Comparison of ENCODE assay signal across 11 cellular contexts in the genomic region with DNA sequence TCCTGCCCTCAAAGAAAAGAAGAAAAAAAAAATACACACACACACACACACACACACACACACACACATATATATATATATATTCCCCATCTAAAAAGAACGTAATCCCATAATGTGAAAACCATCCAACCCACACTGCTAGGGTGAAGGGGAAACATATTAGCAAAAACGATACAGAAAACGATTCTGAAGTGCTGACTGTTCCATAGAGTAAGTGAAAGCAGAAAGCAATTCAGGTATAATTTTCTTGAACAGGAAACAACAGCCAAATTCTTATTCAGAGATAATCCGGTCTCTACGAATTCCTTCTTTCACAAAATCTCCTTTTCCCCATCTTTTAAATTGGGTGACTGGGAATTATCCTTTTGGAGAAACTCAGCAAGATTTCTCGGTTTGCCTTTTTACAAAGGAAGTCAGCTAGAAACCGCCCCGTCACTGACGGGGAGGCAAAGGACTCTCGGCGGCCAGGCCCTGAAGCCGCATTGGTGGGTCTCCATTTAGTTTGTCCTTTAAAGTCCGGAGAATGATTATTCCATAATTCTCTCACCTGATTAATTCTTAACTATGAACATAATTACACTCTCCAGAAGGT.
A peak's percentile ranks its signal among the peaks of the same experiment; 100 is the strongest.
DNase-seq lines count a peak whose midpoint lies in the region; ATAC-seq and TF ChIP-seq lines count a peak whose summit lies in the region.
"Had no signal": no experiment of that assay in that cellular context is flagged by ENCODE, and none has a peak within 500 bp of the region (broad histone marks: within the 10 kb centered on the region; RNA-seq: fewer than 3 reads in every experiment).

No MANE protein-coding gene starts in this region.

- H3K4me3 ChIP-seq in GM23338 (peak overlapping the region; percentile 77), iPS-11a (ENCODE audit: low read depth, low read length) (peak overlapping the region; percentile 31), rectal smooth muscle tissue (ENCODE audit: low read length) (peak overlapping the region; percentile 54)
- H3K4me3 ChIP-seq: BLaER1 treated with 17β-estradiol and CSF1 and Interleukin-3, amounts not matched to agents 10 nM and 100 nM had no signal

- no peaks in the 10 kb centered on the region for H3K9me3 Mint-ChIP-seq in GM23338
- H3K9me3 Mint-ChIP-seq in brain: peaks cover 3 to 7% (median 4%) of the 10 kb centered on the region in 5 experiments
- H3K9me3 Mint-ChIP-seq: dendritic cell treated with granulocyte-macrophage colony-stimulating factor and Interleukin-4, amounts not matched to agents 40 ng/mL and 50 ng/mL, for 4 days had no signal

- POLR2A ChIA-PET in GM10248 (lab: Yijun Ruan, JAX): no interaction called here

- peaks cover 60% of the 10 kb centered on the region for H3K27me3 ChIP-seq in GM23338 (ENCODE audit: insufficient read depth)
- no peaks in the 10 kb centered on the region for H3K27me3 ChIP-seq in rectal smooth muscle tissue (ENCODE audit: control insufficient read depth, insufficient read depth, low read length)

- H3K27me3 Mint-ChIP-seq in GM23338 (ENCODE audit: insufficient read depth, low read depth, poor library complexity) (peaks cover 12% of the 10 kb centered on the region), brain (peaks cover 27% of the 10 kb centered on the region)

- H3K27ac Mint-ChIP-seq in GM23338: no peak overlapping the region
- peak overlapping the region in 4 of 5 experiments; percentile 20 to 96 (median 86) for H3K27ac Mint-ChIP-seq in brain
- H3K27ac Mint-ChIP-seq: activated CD8-positive, alpha-beta memory T cell treated with anti-CD3 and anti-CD28 coated beads, Interleukin-2, amount 10 ng/mL, durations not matched to agents 7 days and 5 days; dendritic cell treated with granulocyte-macrophage colony-stimulating factor and Interleukin-4, amounts not matched to agents 40 ng/mL and 50 ng/mL, for 4 days had no signal

- H3K4me2 ChIP-seq in GM23338: peak overlapping the region; percentile 81
- H3K4me2 ChIP-seq: BLaER1 treated with 17β-estradiol and CSF1 and Interleukin-3, amounts not matched to agents 10 nM and 100 nM had no signal

- H3K36me3 Mint-ChIP-seq in GM23338 (ENCODE audit: low read depth): no peaks in the 10 kb centered on the region
- no peaks in the 10 kb centered on the region for H3K36me3 Mint-ChIP-seq in brain
- H3K36me3 Mint-ChIP-seq: activated CD8-positive, alpha-beta memory T cell treated with anti-CD3 and anti-CD28 coated beads, Interleukin-2, amount 10 ng/mL, durations not matched to agents 7 days and 5 days had no signal

- no peak overlapping the region for H3K27ac ChIP-seq in GM23338 (ENCODE audit: low read depth)
- peak overlapping the region; percentile 47 for H3K27ac ChIP-seq in rectal smooth muscle tissue (ENCODE audit: low read depth, low read length)
- H3K27ac ChIP-seq: BLaER1 treated with 17β-estradiol and CSF1 and Interleukin-3, amounts not matched to agents 10 nM and 100 nM had no signal

- peaks cover 11% of the 10 kb centered on the region for H3K4me1 Mint-ChIP-seq in GM23338
- H3K4me1 Mint-ChIP-seq in brain: peaks cover 30% of the 10 kb centered on the region
- H3K4me1 Mint-ChIP-seq: activated CD8-positive, alpha-beta memory T cell treated with anti-CD3 and anti-CD28 coated beads, Interleukin-2, amount 10 ng/mL, durations not matched to agents 7 days and 5 days had no signal

- no peaks in the 10 kb centered on the region for H3F3A ChIP-seq in GM23338 (replicated peaks; ENCODE audit: low read depth)

- TF ChIP-seq CTCF in GM23338 (conservative IDR thresholded peaks at IDR 0.05; ENCODE audit: low read depth in 2 of 2): no peak
- TF ChIP-seq CTCF in brain (conservative IDR thresholded peaks at IDR 0.05): no peak
- TF ChIP-seq CTCF in GM10248 (IDR thresholded peaks at IDR 0.05; ENCODE audit: control extremely low read depth, extremely low read depth, low read depth, missing control alignments): no peak

- H3K9me2 ChIP-seq in GM23338 (ENCODE audit: insufficient read depth): no peaks in the 10 kb centered on the region

- H3K4me3 Mint-ChIP-seq in GM23338 (peak overlapping the region; percentile 78), brain (peak overlapping the region; percentile 73 to 90 (median 86))
- H3K4me3 Mint-ChIP-seq: activated CD8-positive, alpha-beta memory T cell treated with anti-CD3 and anti-CD28 coated beads, Interleukin-2, amount 10 ng/mL, durations not matched to agents 7 days and 5 days; dendritic cell treated with granulocyte-macrophage colony-stimulating factor and Interleukin-4, amounts not matched to agents 40 ng/mL and 50 ng/mL, for 4 days had no signal

- CTCF ChIA-PET in GM10248 (lab: Yijun Ruan, JAX): interaction anchor here (1.2 kb wide), 1 partner anchor 12 kb away, joined by 3 read pairs; no protein-coding TSS in a partner anchor

- H3K36me3 ChIP-seq in GM23338 (ENCODE audit: insufficient read depth): no peaks in the 10 kb centered on the region
- H3K36me3 ChIP-seq in rectal smooth muscle tissue (ENCODE audit: control insufficient read depth, insufficient read depth, low read length): no peaks in the 10 kb centered on the region
- H3K36me3 ChIP-seq: BLaER1 treated with 17β-estradiol and CSF1 and Interleukin-3, amounts not matched to agents 10 nM and 100 nM had no signal

- ATAC-seq in GM23338: peak; percentile 73
- ATAC-seq in HG02642 (IDR thresholded peaks at IDR 0.05; ENCODE audit: poor library complexity, unreplicated experiment): no peak
- ATAC-seq: activated CD8-positive, alpha-beta memory T cell treated with anti-CD3 and anti-CD28 coated beads, Interleukin-2, amount 10 ng/mL, durations not matched to agents 7 days and 5 days had no signal

- H2AFZ ChIP-seq in GM23338: peak overlapping the region; percentile 96

- H3K9ac ChIP-seq in rectal smooth muscle tissue (ENCODE audit: low read length): no peak overlapping the region
- H3K9ac ChIP-seq: BLaER1 treated with 17β-estradiol and CSF1 and Interleukin-3, amounts not matched to agents 10 nM and 100 nM had no signal

- H3K79me2 ChIP-seq in GM23338 (replicated peaks; ENCODE audit: insufficient read depth): no peaks in the 10 kb centered on the region

- 0 out of 2 replicates have a peak, but pooled peaks cover 7% of the 10 kb centered on the region for H3K4me1 ChIP-seq in GM23338 (ENCODE audit: insufficient read depth)
- H3K4me1 ChIP-seq in rectal smooth muscle tissue (ENCODE audit: control insufficient read depth, insufficient read depth, low read length): no peaks in the 10 kb centered on the region

- DNase-seq in GM23338 (ENCODE audit: low spot score) (peak; percentile 49), GM10248 (ENCODE audit: extremely low spot score) (no peak), 8988T (no peak), NCI-H82 (lab: John Stamatoyannopoulos, UW) (no peak)
- DNase-seq: activated CD8-positive, alpha-beta memory T cell treated with anti-CD3 and anti-CD28 coated beads, Interleukin-2, amount 10 ng/mL, durations not matched to agents 7 days and 5 days had no signal

- no peaks in the 10 kb centered on the region for H4K20me1 ChIP-seq in GM23338 (replicated peaks; ENCODE audit: insufficient read depth)

TF ChIP-seq in GM23338, 12 proteins besides CTCF, POLR2A, EP300 and RAD21 (continues in another document):
- TF ChIP-seq CREB1 (CRISPR knock-in tag; IDR thresholded peaks at IDR 0.05; ENCODE audit: low read depth) (no peak), EZH2phosphoT487 (IDR thresholded peaks at IDR 0.05; ENCODE audit: unreplicated experiment) (no peak), NANOG (IDR thresholded peaks at IDR 0.05; ENCODE audit: borderline replicate concordance) (no peak), JUNB (IDR thresholded peaks at IDR 0.05; ENCODE audit: unreplicated experiment) (no peak), POLR2AphosphoS5 (IDR thresholded peaks at IDR 0.05; ENCODE audit: low read depth) (no peak), ZNF114 (CRISPR knock-in tag; IDR thresholded peaks at IDR 0.05) (no peak)
- TF ChIP-seq, protein P1, sequence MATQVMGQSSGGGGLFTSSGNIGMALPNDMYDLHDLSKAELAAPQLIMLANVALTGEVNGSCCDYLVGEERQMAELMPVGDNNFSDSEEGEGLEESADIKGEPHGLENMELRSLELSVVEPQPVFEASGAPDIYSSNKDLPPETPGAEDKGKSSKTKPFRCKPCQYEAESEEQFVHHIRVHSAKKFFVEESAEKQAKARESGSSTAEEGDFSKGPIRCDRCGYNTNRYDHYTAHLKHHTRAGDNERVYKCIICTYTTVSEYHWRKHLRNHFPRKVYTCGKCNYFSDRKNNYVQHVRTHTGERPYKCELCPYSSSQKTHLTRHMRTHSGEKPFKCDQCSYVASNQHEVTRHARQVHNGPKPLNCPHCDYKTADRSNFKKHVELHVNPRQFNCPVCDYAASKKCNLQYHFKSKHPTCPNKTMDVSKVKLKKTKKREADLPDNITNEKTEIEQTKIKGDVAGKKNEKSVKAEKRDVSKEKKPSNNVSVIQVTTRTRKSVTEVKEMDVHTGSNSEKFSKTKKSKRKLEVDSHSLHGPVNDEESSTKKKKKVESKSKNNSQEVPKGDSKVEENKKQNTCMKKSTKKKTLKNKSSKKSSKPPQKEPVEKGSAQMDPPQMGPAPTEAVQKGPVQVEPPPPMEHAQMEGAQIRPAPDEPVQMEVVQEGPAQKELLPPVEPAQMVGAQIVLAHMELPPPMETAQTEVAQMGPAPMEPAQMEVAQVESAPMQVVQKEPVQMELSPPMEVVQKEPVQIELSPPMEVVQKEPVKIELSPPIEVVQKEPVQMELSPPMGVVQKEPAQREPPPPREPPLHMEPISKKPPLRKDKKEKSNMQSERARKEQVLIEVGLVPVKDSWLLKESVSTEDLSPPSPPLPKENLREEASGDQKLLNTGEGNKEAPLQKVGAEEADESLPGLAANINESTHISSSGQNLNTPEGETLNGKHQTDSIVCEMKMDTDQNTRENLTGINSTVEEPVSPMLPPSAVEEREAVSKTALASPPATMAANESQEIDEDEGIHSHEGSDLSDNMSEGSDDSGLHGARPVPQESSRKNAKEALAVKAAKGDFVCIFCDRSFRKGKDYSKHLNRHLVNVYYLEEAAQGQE (IDR thresholded peaks at IDR 0.05; ENCODE audit: unreplicated experiment): no peak
- TF ChIP-seq, protein P2, sequence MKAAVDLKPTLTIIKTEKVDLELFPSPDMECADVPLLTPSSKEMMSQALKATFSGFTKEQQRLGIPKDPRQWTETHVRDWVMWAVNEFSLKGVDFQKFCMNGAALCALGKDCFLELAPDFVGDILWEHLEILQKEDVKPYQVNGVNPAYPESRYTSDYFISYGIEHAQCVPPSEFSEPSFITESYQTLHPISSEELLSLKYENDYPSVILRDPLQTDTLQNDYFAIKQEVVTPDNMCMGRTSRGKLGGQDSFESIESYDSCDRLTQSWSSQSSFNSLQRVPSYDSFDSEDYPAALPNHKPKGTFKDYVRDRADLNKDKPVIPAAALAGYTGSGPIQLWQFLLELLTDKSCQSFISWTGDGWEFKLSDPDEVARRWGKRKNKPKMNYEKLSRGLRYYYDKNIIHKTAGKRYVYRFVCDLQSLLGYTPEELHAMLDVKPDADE (IDR thresholded peaks at IDR 0.05): no peak
